4 cellular contexts compared by ENCODE assay signal in genomic region chr7:76531643-76532042, GRCh38. TPM values are rescaled to one million over a fixed set of nuclear protein-coding genes. Genes with fewer than 3 reads are reported as not detected.
"Had no signal": no experiment of that assay in that cellular context is flagged by ENCODE, and none has a peak within 500 bp of the region (broad histone marks: within the 10 kb centered on the region; RNA-seq: fewer than 3 reads in every experiment).

No MANE protein-coding gene starts in this region.

RNA-seq across cellular contexts. Expression of gene SPDYE16, which starts 11.5 kb away (rescaled TPM):
- total RNA-seq: stomach, transverse colon, urinary bladder, vagina had no signal
